Comparison of ENCODE assay signal across 7 cellular contexts in genomic region chr12:6735448-6736191, GRCh38. TPM values are rescaled to one million over a fixed set of nuclear protein-coding genes. Genes with fewer than 3 reads are reported as not detected.
A peak's percentile ranks its signal among the peaks of the same experiment; 100 is the strongest.
DNase-seq lines count a peak whose midpoint lies in the region; ATAC-seq and TF ChIP-seq lines count a peak whose summit lies in the region.

No MANE protein-coding gene starts in this region.

- in situ Hi-C loops in mammary epithelial cell (cut with MboI; ENCODE audit: low sequenced_read_pairs in 2 of 2), result no loop called here

- CTCF ChIA-PET in mammary epithelial cell (lab: Charles Lee; ENCODE audit: low non-redundant PET), result interaction anchor here (1.2 kb wide), 1 partner anchor 18 kb away, joined by 6 read pairs; the partner anchor contains the start of gene MLF2

- intact Hi-C loops in mammary epithelial cell (cut with micrococcal nuclease), result loop anchor here (1.0 to 5.0 kb wide), 6 partner anchors 18 to 132 kb away; partner anchors contain the start of genes MLF2 and TPI1

- H3K27ac Mint-ChIP-seq in T-helper 17 cell, result no peak overlapping the region

- H3K27ac ChIP-seq in mammary epithelial cell (ENCODE audit: insufficient read depth, low read depth, low read length), result peak overlapping the region; percentile 7

- H3K79me2 ChIP-seq in mammary epithelial cell (ENCODE audit: insufficient read depth, low read length), result no peaks in the 10 kb centered on the region

- TF ChIP-seq CTCF in mammary epithelial cell (conservative IDR thresholded peaks at IDR 0.05 in 1 of 2, IDR thresholded peaks at IDR 0.05 in 1 of 2; ENCODE audit: extremely low read depth in 1 of 2, insufficient read depth in 1 of 2, low read depth in 1 of 2, low read length in 2 of 2), result peak; percentile 76 to 81

- H3K27me3 Mint-ChIP-seq in T-helper 17 cell, result no peaks in the 10 kb centered on the region

- H3K27me3 ChIP-seq in MG63, result no peaks in the 10 kb centered on the region
- no peaks in the 10 kb centered on the region for H3K27me3 ChIP-seq in mammary epithelial cell (ENCODE audit: insufficient read depth, low read length)

- WGBS in mammary epithelial cell (ENCODE audit: low coverage, missing lambda C conversion rate), result 21% methylated on average over 8 of the region's 8 CpGs

- peaks cover 5% of the 10 kb centered on the region for H3K36me3 Mint-ChIP-seq in T-helper 17 cell (ENCODE audit: low read depth)

- dilution Hi-C loops in mammary epithelial cell (cut with HindIII; ENCODE audit: low sequenced_read_pairs), result no loop called here

- H3K36me3 ChIP-seq in MG63, result peaks cover 16% of the 10 kb centered on the region
- H3K36me3 ChIP-seq in mammary epithelial cell (ENCODE audit: insufficient read depth, low read length), result peaks cover 6% of the 10 kb centered on the region

- H3K4me2 ChIP-seq in mammary epithelial cell (ENCODE audit: insufficient read depth, low read depth, low read length), result no peak overlapping the region

- H3K4me1 ChIP-seq in mammary epithelial cell (ENCODE audit: insufficient read depth, low read length), result peaks cover 13% of the 10 kb centered on the region

- DNase-seq in GF-D8 (lab: John Stamatoyannopoulos, UW), result peak; percentile 31
- DNase-seq in MG63, result peak; percentile 36
- DNase-seq in T-helper 17 cell, result no peak
- DNase-seq in mammary epithelial cell, result peak; percentile 97
- DNase-seq in islet precursor cell, result peak; percentile 83
- DNase-seq in stimulated activated CD4-positive, alpha-beta T cell treated with anti-CD3 and anti-CD28 coated beads, Interleukin-1b, Interleukin-23, amount 100 ng/mL, for 48 hours, result peak; percentile 28

- H3K4me3 ChIP-seq in MG63, result no peak overlapping the region
- no peak overlapping the region for H3K4me3 ChIP-seq in mammary epithelial cell (replicated peaks in 1 of 3; ENCODE audit: insufficient read depth in 1 of 3, low read depth in 2 of 3, low read length in 3 of 3)

- no TSS peak for BruUV-seq in mammary epithelial cell (replicated peaks; lab: Mats Ljungman, UMichigan)

- H3K4me3 Mint-ChIP-seq in T-helper 17 cell, result no peak overlapping the region

- H4K20me1 ChIP-seq in mammary epithelial cell (ENCODE audit: insufficient read depth, low read length), result no peaks in the 10 kb centered on the region

- H3K4me1 Mint-ChIP-seq in T-helper 17 cell, result peaks cover 4% of the 10 kb centered on the region

- H2AFZ ChIP-seq in mammary epithelial cell (ENCODE audit: low read depth, low read length), result no peak overlapping the region

- H3K9ac ChIP-seq in mammary epithelial cell (ENCODE audit: insufficient read depth, low read length), result no peak overlapping the region

- ATAC-seq in T-helper 17 cell (peak; percentile 58), HG03025 (IDR thresholded peaks at IDR 0.05; ENCODE audit: low FRiP score, unreplicated experiment) (no peak)

- H3K9me3 ChIP-seq in MG63 (no peaks in the 10 kb centered on the region; the same call in 1 of the 2 replicates), T-helper 17 cell (ENCODE audit: control insufficient read depth, low read length, poor library complexity, severe bottlenecking) (no peaks in the 10 kb centered on the region), mammary epithelial cell (replicated peaks; ENCODE audit: insufficient read depth, low read length) (no peaks in the 10 kb centered on the region)

RNA-seq across cellular contexts. Expression of gene COPS7A, which starts 11.8 kb away (rescaled TPM):
- 91.3 and 125 TPM in 2 replicates for total RNA-seq in MG63 (2014; rRNA removed; shearing (Covaris generic); ENCODE audit: low replicate concordance)
- total RNA-seq in T-helper 17 cell (10 to 100 TPM; 13.9 to 17.9 TPM), mammary epithelial cell (10 to 100 TPM; 54.2 to 57.2 TPM)
- polyA plus RNA-seq in mammary epithelial cell, result 96.9 TPM
- 48.0 TPM for polyA minus RNA-seq in mammary epithelial cell

RNA-seq across cellular contexts. Expression of gene MLF2, which starts 17.3 kb away (rescaled TPM):
- total RNA-seq in MG63 (2014; rRNA removed; shearing (Covaris generic); ENCODE audit: low replicate concordance), result 178 and 274 TPM in 2 replicates
- 100 to 1,000 TPM; 104 to 108 TPM for total RNA-seq in T-helper 17 cell
- 100 to 1,000 TPM; 233 to 294 TPM for total RNA-seq in mammary epithelial cell
- 425 TPM for polyA plus RNA-seq in mammary epithelial cell
- 387 TPM for polyA minus RNA-seq in mammary epithelial cell

RNA-seq across cellular contexts. Expression of gene PTMS, which starts 30.5 kb away (rescaled TPM):
- total RNA-seq in MG63 (2014; rRNA removed; shearing (Covaris generic); ENCODE audit: low replicate concordance), result 272 and 328 TPM in 2 replicates
- 10 to 100 TPM in 1 of 2 donors, 1 to 10 TPM in 1; 7.0 to 12.0 TPM for total RNA-seq in T-helper 17 cell
- 100 to 1,000 TPM in 1 of 2 donors, 10 to 100 TPM in 1; 56.5 to 365 TPM for total RNA-seq in mammary epithelial cell
- 199 TPM for polyA plus RNA-seq in mammary epithelial cell
- 356 TPM for polyA minus RNA-seq in mammary epithelial cell

RNA-seq across cellular contexts. Expression of gene PIANP, which starts 35.0 kb away (rescaled TPM):
- not detected in 2 replicates for total RNA-seq in MG63 (2014; rRNA removed; shearing (Covaris generic); ENCODE audit: low replicate concordance)
- 1 to 10 TPM; 1.3 to 1.9 TPM for total RNA-seq in T-helper 17 cell
- not detected for total RNA-seq in mammary epithelial cell
- not detected for polyA plus RNA-seq in mammary epithelial cell
- not detected for polyA minus RNA-seq in mammary epithelial cell

RNA-seq across cellular contexts. Expression of gene LAG3, which starts 36.7 kb away (rescaled TPM):
- 0.17 TPM in 1 of 2 replicates, not detected in the other for total RNA-seq in MG63 (2014; rRNA removed; shearing (Covaris generic); ENCODE audit: low replicate concordance)
- total RNA-seq in T-helper 17 cell, result 1 to 10 TPM; 3.8 to 4.6 TPM
- 1 to 10 TPM in 1 of 2 donors, under 1 TPM in 1; 0.67 to 1.3 TPM for total RNA-seq in mammary epithelial cell
- polyA plus RNA-seq in mammary epithelial cell, result 0.33 TPM
- not detected for polyA minus RNA-seq in mammary epithelial cell

Comparison
In these comparisons a context has a peak if more than half of its experiments do, and no peak if none do; other contexts are left out.
1. DNase-seq: peak in GF-D8 (single experiment), MG63 (single experiment), mammary epithelial cell (single experiment), islet precursor cell (single experiment) and stimulated activated CD4-positive, alpha-beta T cell treated with anti-CD3 and anti-CD28 coated beads, Interleukin-1b, Interleukin-23, amount 100 ng/mL, for 48 hours (single experiment); none in T-helper 17 cell (0 of 3).
2. RNA of gene PTMS, which starts 30.5 kb away (total RNA-seq): 56.5 to 365 TPM in mammary epithelial cell and 272 to 328 TPM in MG63; 7.0 to 12.0 TPM in T-helper 17 cell; every median in the first group is over 4 times any median in the second.